In the genomic region with DNA sequence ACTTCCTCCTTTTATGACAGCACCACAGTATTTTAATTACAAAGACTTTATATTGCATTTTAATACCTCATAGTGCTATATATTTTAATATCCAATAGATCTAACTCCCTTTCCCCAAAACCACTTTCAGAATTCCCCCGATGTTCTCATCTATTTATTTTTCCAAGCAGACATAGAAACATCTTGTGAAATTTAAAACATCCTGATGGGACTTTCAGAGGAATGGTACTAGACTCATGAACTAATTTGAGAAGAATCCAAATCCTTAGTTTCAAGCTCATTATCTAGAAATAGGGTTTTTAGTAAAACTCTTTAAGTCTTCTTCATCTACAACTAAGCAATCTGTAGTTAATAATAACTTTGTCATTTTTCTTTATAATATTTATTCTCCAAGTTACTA, we compare ENCODE assay signal across 31 cellular contexts.
"Had no signal": no experiment of that assay in that cellular context is flagged by ENCODE, and none has a peak within 500 bp of the region (broad histone marks: within the 10 kb centered on the region; RNA-seq: fewer than 3 reads in every experiment).

No MANE protein-coding gene starts in this region.

- H3K4me1 Mint-ChIP-seq: nephron; stimulated activated naive B cell treated with anti-CD40 and anti-IgM and Interleukin-4, amounts not matched to agents 10 μg/mL and 1 μg/mL and 100 μg/mL, for 72 hours had no signal

- H3K27me3 ChIP-seq: body of pancreas, cardiac muscle cell, dorsolateral prefrontal cortex, pancreas, sigmoid colon, stomach, tibial nerve had no signal

- H3K4me1 ChIP-seq: body of pancreas, left ventricle myocardium inferior, pancreas, prostate gland, sigmoid colon, tibial nerve had no signal

- H3K4me3 Mint-ChIP-seq: activated CD4-positive, alpha-beta T cell treated with anti-CD3 and anti-CD28 coated beads, Interleukin-2, amount 10 ng/mL, durations not matched to agents 7 days and 5 days; activated CD8-positive, alpha-beta T cell treated with anti-CD3 and anti-CD28 coated beads for 36 hours; activated T-cell treated with anti-CD3 and anti-CD28 coated beads, Interleukin-2, amount 50 U/mL, for 4 hours; effector memory CD8-positive, alpha-beta T cell; nephron; stimulated activated naive B cell treated with anti-CD40 and anti-IgM and Interleukin-4, amounts not matched to agents 10 μg/mL and 1 μg/mL and 100 μg/mL, for 72 hours had no signal

- H3K27ac ChIP-seq: body of pancreas, cardiac muscle cell, coronary artery, dorsolateral prefrontal cortex, left ventricle myocardium inferior, pancreas, prostate gland, sigmoid colon, stomach, tibial nerve had no signal

- H3K27me3 Mint-ChIP-seq: activated CD4-positive, alpha-beta T cell treated with anti-CD3 and anti-CD28 coated beads, Interleukin-2, amount 10 ng/mL, durations not matched to agents 7 days and 5 days; activated CD8-positive, alpha-beta T cell treated with anti-CD3 and anti-CD28 coated beads for 36 hours; effector memory CD8-positive, alpha-beta T cell; stimulated activated naive B cell treated with anti-CD40 and anti-IgM and Interleukin-4, amounts not matched to agents 10 μg/mL and 1 μg/mL and 100 μg/mL, for 72 hours had no signal

- H3K4me3 ChIP-seq: body of pancreas, cardiac muscle cell, coronary artery, dorsolateral prefrontal cortex, left ventricle myocardium inferior, lung, pancreas, prostate gland, sigmoid colon, stomach, tibial nerve had no signal

- H3K36me3 ChIP-seq: cardiac muscle cell, left ventricle myocardium inferior, pancreas, prostate gland, sigmoid colon, stomach had no signal

- H3K27ac Mint-ChIP-seq: activated CD4-positive, alpha-beta T cell treated with anti-CD3 and anti-CD28 coated beads, Interleukin-2, amount 10 ng/mL, durations not matched to agents 7 days and 5 days; activated CD8-positive, alpha-beta T cell treated with anti-CD3 and anti-CD28 coated beads for 36 hours; activated naive CD4-positive, alpha-beta T cell treated with anti-CD3 and anti-CD28 coated beads, Interleukin-2, amount 50 U/mL, for 72 hours; effector memory CD8-positive, alpha-beta T cell; nephron; stimulated activated naive B cell treated with anti-CD40 and anti-IgM and Interleukin-4, amounts not matched to agents 10 μg/mL and 1 μg/mL and 100 μg/mL, for 72 hours had no signal

- ATAC-seq: activated CD8-positive, alpha-beta T cell treated with anti-CD3 and anti-CD28 coated beads for 36 hours; activated naive CD4-positive, alpha-beta T cell treated with anti-CD3 and anti-CD28 coated beads, Interleukin-2, amount 50 U/mL, for 72 hours; activated T-cell treated with anti-CD3 and anti-CD28 coated beads, Interleukin-2, amount 50 U/mL, for 4 hours; body of pancreas; effector memory CD8-positive, alpha-beta T cell; pancreas; stimulated activated naive B cell treated with anti-CD40 and anti-IgM and Interleukin-4, amounts not matched to agents 10 μg/mL and 1 μg/mL and 100 μg/mL, for 72 hours had no signal

- DNase-seq: activated CD4-positive, alpha-beta T cell treated with anti-CD3 and anti-CD28 coated beads, Interleukin-2, amount 10 ng/mL, durations not matched to agents 7 days and 5 days; activated CD4-positive, CD25-positive, alpha-beta regulatory T cell treated with anti-CD3 and anti-CD28 coated beads, Interleukin-2, amount 50 U/mL, for 72 hours; activated CD8-positive, alpha-beta T cell treated with anti-CD3 and anti-CD28 coated beads for 36 hours; activated naive CD4-positive, alpha-beta T cell; activated T-cell treated with anti-CD3 and anti-CD28 coated beads, Interleukin-2, amount 50 U/mL, for 4 hours; anterior cingulate cortex; body of pancreas; cerebellar nuclear complex; dorsolateral prefrontal cortex; effector memory CD8-positive, alpha-beta T cell; erythroblast; foreskin fibroblast; head of caudate nucleus; left ventricle myocardium inferior; pancreas; retina; sigmoid colon; small intestine; stimulated activated CD4-positive, alpha-beta T cell treated with anti-CD3 and anti-CD28 coated beads, Interleukin-1b, Interleukin-23, amount 100 ng/mL, for 48 hours; stimulated activated CD4-positive, alpha-beta T cell treated with anti-CD3 and anti-CD28 coated beads, Interleukin-4, amount 100 ng/mL, for 4 hours; stimulated activated CD8-positive, alpha-beta memory T cell treated with anti-CD3 and anti-CD28 coated beads, Interleukin-4, amount 100 ng/mL, for 48 hours; stimulated activated naive B cell treated with anti-CD40 and anti-IgM and Interleukin-4, amounts not matched to agents 10 μg/mL and 1 μg/mL and 100 μg/mL, for 72 hours; stomach; T-helper 9 cell had no signal

- H3K9me3 ChIP-seq: body of pancreas, left ventricle myocardium inferior, pancreas, prostate gland, sigmoid colon, stomach, tibial nerve had no signal

- H3K9me3 Mint-ChIP-seq: activated CD8-positive, alpha-beta T cell treated with anti-CD3 and anti-CD28 coated beads for 36 hours; activated naive CD4-positive, alpha-beta T cell treated with anti-CD3 and anti-CD28 coated beads, Interleukin-2, amount 50 U/mL, for 72 hours; activated T-cell treated with anti-CD3 and anti-CD28 coated beads, Interleukin-2, amount 50 U/mL, for 4 hours; effector memory CD8-positive, alpha-beta T cell; nephron had no signal
